ENCODE assay signal across 20 cellular contexts in genomic region chr4:3730422-3730821, GRCh38. TPM values are rescaled to one million over a fixed set of nuclear protein-coding genes. Genes with fewer than 3 reads are reported as not detected.
"Had no signal": no experiment of that assay in that cellular context is flagged by ENCODE, and none has a peak within 500 bp of the region (broad histone marks: within the 10 kb centered on the region; RNA-seq: fewer than 3 reads in every experiment).

No MANE protein-coding gene starts in this region.

- H3K4me3 ChIP-seq: colonic mucosa, esophagus muscularis mucosa, gastroesophageal sphincter, heart right ventricle, left lung, lower lobe of right lung, mucosa of descending colon had no signal

- DNase-seq: cerebellar nuclear complex; colonic mucosa; cortex of kidney; effector CD8-positive, alpha-beta T cell; foreskin keratinocyte; heart right ventricle; hippocampal formation; left cardiac atrium; left lung; left ventricle myocardium superior; lower lobe of right lung; mesenchymal stem cell; mucosa of descending colon had no signal

- H3K4me1 ChIP-seq: colonic mucosa, esophagus muscularis mucosa, foreskin keratinocyte, left lung, lower lobe of right lung had no signal

- ATAC-seq: foreskin keratinocyte, gastroesophageal sphincter, left cardiac atrium, left lung, lower lobe of right lung, mucosa of descending colon had no signal

- H3K27ac ChIP-seq: colonic mucosa, esophagus muscularis mucosa, foreskin keratinocyte, gastroesophageal sphincter, heart right ventricle, left lung, lower lobe of right lung had no signal

- FAIRE-seq: endothelial cell of umbilical vein, frontal cortex, islet of Langerhans, keratinocyte had no signal

- H3K9me3 ChIP-seq: colonic mucosa, left lung, lower lobe of right lung, mucosa of descending colon had no signal

- H3K36me3 ChIP-seq: colonic mucosa, esophagus muscularis mucosa, gastroesophageal sphincter, heart right ventricle, left lung, lower lobe of right lung had no signal

RNA-seq across cellular contexts. Expression of gene ADRA2C, which starts 35.8 kb away (rescaled TPM):
- total RNA-seq: epithelial cell of proximal tubule had no signal
